In the genomic region with DNA sequence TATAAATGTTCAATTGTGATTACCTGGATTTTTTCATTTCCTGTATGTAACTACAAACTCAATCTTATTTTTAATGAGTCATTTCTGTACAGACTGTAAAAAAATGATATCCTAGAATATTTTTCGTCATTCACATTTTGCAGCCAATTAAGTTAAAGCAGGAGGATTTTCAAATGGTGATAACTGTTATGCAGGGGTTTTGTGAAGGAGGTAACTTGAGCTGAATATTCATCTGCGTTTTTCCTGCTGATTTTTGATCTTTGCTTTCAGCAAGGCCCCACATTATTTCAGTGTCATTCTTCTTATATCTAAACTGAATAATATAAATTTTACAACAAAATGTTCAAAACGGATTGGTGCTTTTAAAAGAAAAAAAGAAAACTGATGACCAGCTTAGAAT, we compare ENCODE assay signal across 23 cellular contexts.
A peak's percentile ranks its signal among the peaks of the same experiment; 100 is the strongest.
DNase-seq lines count a peak whose midpoint lies in the region; ATAC-seq, FAIRE-seq and TF ChIP-seq lines count a peak whose summit lies in the region.
"Had no signal": no experiment of that assay in that cellular context is flagged by ENCODE, and none has a peak within 500 bp of the region (broad histone marks: within the 10 kb centered on the region; RNA-seq: fewer than 3 reads in every experiment).

No MANE protein-coding gene starts in this region.

- H3K9me3 ChIP-seq in breast epithelium (no peaks in the 10 kb centered on the region), small intestine (ENCODE audit: control insufficient read depth, low read depth) (no peaks in the 10 kb centered on the region), adrenal gland (replicated peaks in 1 of 3) (no peaks in the 10 kb centered on the region)
- H3K9me3 ChIP-seq: BE2C, esophagus squamous epithelium, gastrocnemius medialis, left lung, SJCRH30, transverse colon had no signal

- no TSS peak for BruUV-seq in MCF 10A (replicated peaks; lab: Mats Ljungman, UMichigan)

- WGBS in small intestine, 3 donors, result 85 to 88% (median 86%) methylated on average over 3 of the region's 3 CpGs
- WGBS in adrenal gland, 4 donors, result 71 to 85% (median 77%) methylated on average over 3 of the region's 3 CpGs

- intact Hi-C loops in MCF 10A (cut with micrococcal nuclease), result loop anchor here (1.0 to 2.0 kb wide), 3 partner anchors 74 to 216 kb away; a partner anchor contains a TSS
- intact Hi-C loops in breast epithelium (cut with DNase I; ENCODE audit: low total_unique reads), result no loop called here
- intact Hi-C loops in adrenal gland (cut with DNase I), result no loop called here

- POLR2A ChIA-PET in MCF 10A (lab: Yijun Ruan, JAX), result interaction anchor here (0.6 to 1.9 kb wide), 6 partner anchors 9 to 330 kb away, joined by 3 to 8 read pairs (median 4); a partner anchor contains a TSS

- H3K27me3 ChIP-seq in breast epithelium, result no peaks in the 10 kb centered on the region
- H3K27me3 ChIP-seq in small intestine (ENCODE audit: control insufficient read depth in 2 of 2, insufficient read depth in 2 of 2, low read length in 2 of 2), result no peaks in the 10 kb centered on the region
- H3K27me3 ChIP-seq in adrenal gland, result no peaks in the 10 kb centered on the region
- H3K27me3 ChIP-seq: BE2C, esophagus squamous epithelium, gastrocnemius medialis, left lung, SJCRH30, transverse colon had no signal

- H3K27ac Mint-ChIP-seq in MCF 10A (ENCODE audit: low read depth, unreplicated experiment), result peak overlapping the region; percentile 79
- no peak overlapping the region for H3K27ac Mint-ChIP-seq in activated T-helper 17 cell treated with anti-CD3 and anti-CD28 coated beads, Interleukin-2, amount 50 U/mL, for 72 hours
- H3K27ac Mint-ChIP-seq: activated CD4-positive, alpha-beta memory T cell treated with anti-CD3 and anti-CD28 coated beads for 36 hours; activated naive CD4-positive, alpha-beta T cell treated with anti-CD3 and anti-CD28 coated beads, Interleukin-2, amount 10 ng/mL, durations not matched to agents 7 days and 5 days; activated T-helper 1 cell treated with anti-CD3 and anti-CD28 coated beads, Interleukin-12 subunit alpha, Interleukin-12 subunit beta, Interleukin-2, Interleukin-4 antibody, amounts not matched to agents 30 ng/mL and 10 ng/mL and 1 ng/mL, durations not matched to agents 14 hours and 24 hours and 36 hours had no signal

- TF ChIP-seq POLR2A in breast epithelium (IDR thresholded peaks at IDR 0.05), result no peak
- TF ChIP-seq POLR2A in adrenal gland (IDR thresholded peaks at IDR 0.05), result no peak

- no peaks in the 10 kb centered on the region for H3K27me3 Mint-ChIP-seq in MCF 10A (ENCODE audit: insufficient read depth, unreplicated experiment)
- no peaks in the 10 kb centered on the region for H3K27me3 Mint-ChIP-seq in activated T-helper 17 cell treated with anti-CD3 and anti-CD28 coated beads, Interleukin-2, amount 50 U/mL, for 72 hours
- H3K27me3 Mint-ChIP-seq: activated CD4-positive, alpha-beta memory T cell treated with anti-CD3 and anti-CD28 coated beads for 36 hours; activated naive CD4-positive, alpha-beta T cell treated with anti-CD3 and anti-CD28 coated beads, Interleukin-2, amount 10 ng/mL, durations not matched to agents 7 days and 5 days; T-cell had no signal

- no peak for TF ChIP-seq CTCF in MCF 10A (IDR thresholded peaks at IDR 0.05; ENCODE audit: unreplicated experiment)
- no peak for TF ChIP-seq CTCF in breast epithelium (IDR thresholded peaks at IDR 0.05)
- TF ChIP-seq CTCF in adrenal gland (IDR thresholded peaks at IDR 0.05), result no peak

- ATAC-seq in GM18511 (IDR thresholded peaks at IDR 0.05; ENCODE audit: unreplicated experiment), result no peak
- ATAC-seq in activated T-helper 17 cell treated with anti-CD3 and anti-CD28 coated beads, Interleukin-2, amount 50 U/mL, for 72 hours (replicated peaks), result no peak

- CTCF ChIA-PET in MCF 10A (lab: Yijun Ruan, JAX), result interaction anchor here (0.6 to 1.4 kb wide), 4 partner anchors 45 to 292 kb away, joined by 3 to 6 read pairs (median 4); a partner anchor contains a TSS

- H3K27ac ChIP-seq in breast epithelium (no peak overlapping the region), epithelial cell of prostate (peak overlapping the region; percentile 33), small intestine (ENCODE audit: low read depth in 1 of 2, low read length in 1 of 2) (no peak overlapping the region), adrenal gland (no peak overlapping the region)
- H3K27ac ChIP-seq: coronary artery, esophagus squamous epithelium, gastrocnemius medialis, HL-60, left lung, SJCRH30, transverse colon had no signal

- peaks cover 16% of the 10 kb centered on the region for H3K4me1 Mint-ChIP-seq in MCF 10A (ENCODE audit: insufficient read depth, unreplicated experiment)
- no peaks in the 10 kb centered on the region for H3K4me1 Mint-ChIP-seq in activated T-helper 17 cell treated with anti-CD3 and anti-CD28 coated beads, Interleukin-2, amount 50 U/mL, for 72 hours
- H3K4me1 Mint-ChIP-seq: activated naive CD4-positive, alpha-beta T cell treated with anti-CD3 and anti-CD28 coated beads, Interleukin-2, amount 10 ng/mL, durations not matched to agents 7 days and 5 days had no signal

- H3K36me3 ChIP-seq in breast epithelium (no peaks in the 10 kb centered on the region), small intestine (ENCODE audit: control insufficient read depth in 2 of 2, insufficient read depth in 2 of 2, low read length in 2 of 2) (peaks cover 3 to 4% of the 10 kb centered on the region in 2 donors), adrenal gland (replicated peaks in 1 of 2) (no peaks in the 10 kb centered on the region)
- H3K36me3 ChIP-seq: gastrocnemius medialis had no signal

- no peak overlapping the region for H3K4me3 Mint-ChIP-seq in MCF 10A (ENCODE audit: unreplicated experiment)
- H3K4me3 Mint-ChIP-seq in activated T-helper 17 cell treated with anti-CD3 and anti-CD28 coated beads, Interleukin-2, amount 50 U/mL, for 72 hours, result no peak overlapping the region
- H3K4me3 Mint-ChIP-seq: activated CD4-positive, alpha-beta memory T cell treated with anti-CD3 and anti-CD28 coated beads for 36 hours; activated naive CD4-positive, alpha-beta T cell treated with anti-CD3 and anti-CD28 coated beads, Interleukin-2, amount 10 ng/mL, durations not matched to agents 7 days and 5 days; activated T-helper 1 cell treated with anti-CD3 and anti-CD28 coated beads, Interleukin-12 subunit alpha, Interleukin-12 subunit beta, Interleukin-2, Interleukin-4 antibody, amounts not matched to agents 30 ng/mL and 10 ng/mL and 1 ng/mL, durations not matched to agents 14 hours and 24 hours and 36 hours; T-cell had no signal

- no peak for DNase-seq in MCF 10A (ENCODE audit: unreplicated experiment)
- DNase-seq in breast epithelium (ENCODE audit: low spot score in 2 of 2), result no peak
- peak; percentile 18 for DNase-seq in NCI-H748 (lab: John Stamatoyannopoulos, UW; ENCODE audit: unreplicated experiment)
- no peak for DNase-seq in epithelial cell of prostate (ENCODE audit: low read depth, low spot score)
- no peak for DNase-seq in small intestine
- DNase-seq in adrenal gland, result no peak
- DNase-seq: activated CD4-positive, alpha-beta memory T cell treated with anti-CD3 and anti-CD28 coated beads for 36 hours; activated CD4-positive, CD25-positive, alpha-beta regulatory T cell treated with anti-CD3 and anti-CD28 coated beads, Interleukin-2, amount 50 U/mL, for 72 hours; activated CD8-positive, alpha-beta memory T cell treated with anti-CD3 and anti-CD28 coated beads, Interleukin-2, amount 50 U/mL, for 4 hours; activated naive CD4-positive, alpha-beta T cell treated with anti-CD3 and anti-CD28 coated beads, Interleukin-2, amount 10 ng/mL, durations not matched to agents 7 days and 5 days; esophagus squamous epithelium; gastrocnemius medialis; left lung; T-cell; transverse colon had no signal

- H3K36me3 Mint-ChIP-seq in MCF 10A (ENCODE audit: insufficient read depth, unreplicated experiment), result peaks cover 10% of the 10 kb centered on the region
- peaks cover 57% of the 10 kb centered on the region for H3K36me3 Mint-ChIP-seq in activated T-helper 17 cell treated with anti-CD3 and anti-CD28 coated beads, Interleukin-2, amount 50 U/mL, for 72 hours (ENCODE audit: low read depth)

- FAIRE-seq in small intestine (lab: Jason Lieb, UNC), result peak; percentile 15

- H3K9me3 Mint-ChIP-seq in MCF 10A (ENCODE audit: unreplicated experiment), result no peaks in the 10 kb centered on the region
- no peaks in the 10 kb centered on the region for H3K9me3 Mint-ChIP-seq in activated T-helper 17 cell treated with anti-CD3 and anti-CD28 coated beads, Interleukin-2, amount 50 U/mL, for 72 hours
- H3K9me3 Mint-ChIP-seq: activated CD4-positive, alpha-beta memory T cell treated with anti-CD3 and anti-CD28 coated beads for 36 hours; activated naive CD4-positive, alpha-beta T cell treated with anti-CD3 and anti-CD28 coated beads, Interleukin-2, amount 10 ng/mL, durations not matched to agents 7 days and 5 days; activated T-helper 1 cell treated with anti-CD3 and anti-CD28 coated beads, Interleukin-12 subunit alpha, Interleukin-12 subunit beta, Interleukin-2, Interleukin-4 antibody, amounts not matched to agents 30 ng/mL and 10 ng/mL and 1 ng/mL, durations not matched to agents 14 hours and 24 hours and 36 hours; immature natural killer cell; T-cell had no signal

- no peak overlapping the region for H3K4me3 ChIP-seq in breast epithelium
- H3K4me3 ChIP-seq in small intestine (ENCODE audit: low read depth in 1 of 2, low read length in 2 of 2), result no peak overlapping the region
- no peak overlapping the region for H3K4me3 ChIP-seq in adrenal gland
- H3K4me3 ChIP-seq: coronary artery, esophagus squamous epithelium, gastrocnemius medialis, left lung, SJCRH30, transverse colon had no signal

- no peaks in the 10 kb centered on the region for H3K4me1 ChIP-seq in breast epithelium
- no peaks in the 10 kb centered on the region for H3K4me1 ChIP-seq in small intestine (ENCODE audit: control insufficient read depth in 2 of 2, insufficient read depth in 1 of 2, low read depth in 1 of 2, low read length in 1 of 2)
- peaks cover 5% of the 10 kb centered on the region in 2 donors for H3K4me1 ChIP-seq in adrenal gland (replicated peaks in 1 of 2)
- H3K4me1 ChIP-seq: gastrocnemius medialis, left lung, SJCRH30, transverse colon had no signal
